Comparison of ENCODE assay signal across 9 cellular contexts in the genomic region with DNA sequence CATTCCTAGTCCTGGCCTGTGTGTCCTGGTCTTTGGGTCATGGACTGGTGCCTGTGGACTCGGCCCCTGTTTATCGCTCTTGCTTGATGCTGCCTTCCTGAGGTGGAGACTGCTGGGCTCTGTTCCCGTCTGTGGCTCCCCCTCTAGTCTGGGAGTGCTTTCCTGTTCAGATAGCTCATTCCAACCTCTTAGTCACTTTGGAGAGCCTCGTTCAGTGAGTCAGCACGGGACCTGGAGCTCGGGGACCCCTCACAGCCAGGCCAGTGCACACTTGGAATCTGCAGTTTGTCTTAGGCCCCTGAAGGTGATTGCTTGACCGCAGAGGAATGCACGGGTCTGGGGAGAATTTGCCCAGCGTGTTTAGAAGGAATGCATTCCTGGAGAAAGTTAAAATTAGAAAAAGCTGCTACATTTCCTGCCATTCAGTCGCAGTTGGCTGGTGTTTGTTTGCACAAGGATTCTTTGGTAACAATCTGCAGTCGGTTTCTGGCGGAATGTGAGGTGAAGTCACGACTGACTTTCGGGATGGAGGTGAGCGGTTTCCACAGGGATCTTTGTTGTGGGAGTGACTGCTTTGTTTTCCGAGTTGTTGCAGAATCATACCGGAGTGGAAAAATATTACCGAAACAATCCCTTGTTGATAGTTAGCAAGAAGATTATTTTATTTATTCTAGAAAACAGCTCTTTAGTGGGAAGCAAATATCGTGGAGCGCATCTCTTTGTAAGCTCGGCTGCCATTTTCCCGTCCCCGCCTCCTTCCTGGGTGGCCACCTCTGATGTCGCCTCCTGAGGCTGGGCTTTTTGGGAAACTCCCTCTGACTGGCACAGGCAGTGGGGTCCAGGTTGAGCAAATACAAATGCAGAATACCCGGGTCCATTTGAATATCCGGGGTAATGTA. TPM values are rescaled to one million over a fixed set of nuclear protein-coding genes. Genes with fewer than 3 reads are reported as not detected.
DNase-seq lines count a peak whose midpoint lies in the region; ATAC-seq and TF ChIP-seq lines count a peak whose summit lies in the region.
"Had no signal": no experiment of that assay in that cellular context is flagged by ENCODE, and none has a peak within 500 bp of the region (broad histone marks: within the 10 kb centered on the region; RNA-seq: fewer than 3 reads in every experiment).

No MANE protein-coding gene starts in this region.

- DNase-seq in DMS153 treated with DMSO at 0.1 percent for 48 hours (lab: John Stamatoyannopoulos, UW; ENCODE audit: unreplicated experiment) = peak; percentile 43
- DNase-seq in DMS153 (lab: John Stamatoyannopoulos, UW) = no peak
- peak; percentile 95 for DNase-seq in mammary epithelial cell
- DNase-seq in left colon = peak in 1 of 2 donors; percentile 65
- peak; percentile 47 for DNase-seq in transverse colon
- no peak for DNase-seq in activated T-cell treated with anti-CD3 and anti-CD28 coated beads, Interleukin-2, amount 50 U/mL, for 72 hours
- DNase-seq in stimulated activated naive B cell treated with anti-CD40 and anti-IgM and Interleukin-4, amounts not matched to agents 10 μg/mL and 1 μg/mL and 100 μg/mL, for 72 hours = no peak
- no peak for DNase-seq in WERI-Rb-1

- BruUV-seq in mammary epithelial cell (replicated peaks; lab: Mats Ljungman, UMichigan) = no TSS peak

- TF ChIP-seq POLR2A in transverse colon (IDR thresholded peaks at IDR 0.05) = no peak

- intact Hi-C loops in mammary epithelial cell (cut with micrococcal nuclease) = loop anchor here (1.0 to 2.0 kb wide), 2 partner anchors 31 to 45 kb away; no protein-coding TSS in a partner anchor
- intact Hi-C loops in left colon (cut with DNase I, micrococcal nuclease) = no loop called here
- intact Hi-C loops in transverse colon (cut with DNase I; ENCODE audit: low total_unique reads) = no loop called here

- CTCF ChIA-PET in mammary epithelial cell (lab: Charles Lee; ENCODE audit: low non-redundant PET) = interaction anchor here (0.5 kb wide), 1 partner anchor 126 kb away, joined by 3 read pairs; no protein-coding TSS in a partner anchor

- no peaks in the 10 kb centered on the region for H3K4me1 Mint-ChIP-seq in activated T-cell treated with anti-CD3 and anti-CD28 coated beads, Interleukin-2, amount 50 U/mL, for 72 hours (ENCODE audit: low read depth)
- peaks cover 16 to 41% of the 10 kb centered on the region in 2 donors for H3K4me1 Mint-ChIP-seq in stimulated activated naive B cell treated with anti-CD40 and anti-IgM and Interleukin-4, amounts not matched to agents 10 μg/mL and 1 μg/mL and 100 μg/mL, for 72 hours

- ATAC-seq in left colon = peak; percentile 35
- ATAC-seq in activated T-cell treated with anti-CD3 and anti-CD28 coated beads, Interleukin-2, amount 50 U/mL, for 72 hours (replicated peaks in 1 of 2) = no peak
- no peak for ATAC-seq in stimulated activated naive B cell treated with anti-CD40 and anti-IgM and Interleukin-4, amounts not matched to agents 10 μg/mL and 1 μg/mL and 100 μg/mL, for 72 hours (replicated peaks)

- H3K36me3 ChIP-seq in mammary epithelial cell (ENCODE audit: insufficient read depth, low read length) = no peaks in the 10 kb centered on the region
- no peaks in the 10 kb centered on the region for H3K36me3 ChIP-seq in transverse colon
- H3K36me3 ChIP-seq in WERI-Rb-1 = peaks cover 43% of the 10 kb centered on the region

- no peaks in the 10 kb centered on the region for H3K27me3 Mint-ChIP-seq in activated T-cell treated with anti-CD3 and anti-CD28 coated beads, Interleukin-2, amount 50 U/mL, for 72 hours (ENCODE audit: low read depth)
- peaks cover 15 to 23% of the 10 kb centered on the region in 2 donors for H3K27me3 Mint-ChIP-seq in stimulated activated naive B cell treated with anti-CD40 and anti-IgM and Interleukin-4, amounts not matched to agents 10 μg/mL and 1 μg/mL and 100 μg/mL, for 72 hours

- H3K4me3 ChIP-seq in mammary epithelial cell (replicated peaks in 1 of 3; ENCODE audit: insufficient read depth in 1 of 3, low read depth in 2 of 3, low read length in 3 of 3) (peak overlapping the region in 2 of 3 experiments; percentile 4 to 15), transverse colon (peak overlapping the region in 1 of 4 donors; percentile 2), WERI-Rb-1 (ENCODE audit: low read depth, low read length) (no peak overlapping the region)

- H3K9me3 ChIP-seq in mammary epithelial cell (replicated peaks; ENCODE audit: insufficient read depth, low read length) (peaks cover 6% of the 10 kb centered on the region), transverse colon (no peaks in the 10 kb centered on the region), WERI-Rb-1 (ENCODE audit: severe bottlenecking) (peaks cover 5% of the 10 kb centered on the region)

- H3K9ac ChIP-seq in mammary epithelial cell (ENCODE audit: insufficient read depth, low read length) = peak overlapping the region; percentile 73

- in situ Hi-C loops in mammary epithelial cell (cut with MboI; ENCODE audit: low sequenced_read_pairs in 2 of 2) = no loop called here
- in situ Hi-C loops in transverse colon (cut with MboI; ENCODE audit: low pct_ligation_motif_present in 1 of 4, low pct_unique_long_range_greater_than_20kb in 1 of 4, low sequenced_read_pairs in 3 of 4) = no loop called here

- peaks cover 51% of the 10 kb centered on the region for H3K4me1 ChIP-seq in mammary epithelial cell (ENCODE audit: insufficient read depth, low read length)
- H3K4me1 ChIP-seq in transverse colon = peaks cover 32 to 63% (median 59%) of the 10 kb centered on the region in 4 donors

- H3K27ac Mint-ChIP-seq in activated T-cell treated with anti-CD3 and anti-CD28 coated beads, Interleukin-2, amount 50 U/mL, for 72 hours = no peak overlapping the region
- H3K27ac Mint-ChIP-seq in stimulated activated naive B cell treated with anti-CD40 and anti-IgM and Interleukin-4, amounts not matched to agents 10 μg/mL and 1 μg/mL and 100 μg/mL, for 72 hours = no peak overlapping the region

- 14% methylated on average over 23 of the region's 26 CpGs for WGBS in mammary epithelial cell (ENCODE audit: low coverage, missing lambda C conversion rate)
- WGBS in transverse colon (ENCODE audit: low coverage in 1 of 2), 2 donors = 29 to 44% methylated on average over 15 to 26 of the region's 26 CpGs

- no peaks in the 10 kb centered on the region for H3K9me3 Mint-ChIP-seq in activated T-cell treated with anti-CD3 and anti-CD28 coated beads, Interleukin-2, amount 50 U/mL, for 72 hours
- H3K9me3 Mint-ChIP-seq in stimulated activated naive B cell treated with anti-CD40 and anti-IgM and Interleukin-4, amounts not matched to agents 10 μg/mL and 1 μg/mL and 100 μg/mL, for 72 hours = peaks cover 0 to 6% of the 10 kb centered on the region in 2 donors

- H3K36me3 Mint-ChIP-seq in activated T-cell treated with anti-CD3 and anti-CD28 coated beads, Interleukin-2, amount 50 U/mL, for 72 hours (ENCODE audit: insufficient read depth in 2 of 2) = no peaks in the 10 kb centered on the region
- H3K36me3 Mint-ChIP-seq in stimulated activated naive B cell treated with anti-CD40 and anti-IgM and Interleukin-4, amounts not matched to agents 10 μg/mL and 1 μg/mL and 100 μg/mL, for 72 hours = peaks cover 9 to 12% of the 10 kb centered on the region in 2 donors

- H2AFZ ChIP-seq in mammary epithelial cell (ENCODE audit: low read depth, low read length) = no peak overlapping the region

- H3K4me2 ChIP-seq in mammary epithelial cell (ENCODE audit: insufficient read depth, low read depth, low read length) = peak overlapping the region; percentile 68

- H3K79me2 ChIP-seq in mammary epithelial cell (ENCODE audit: insufficient read depth, low read length) = peaks cover 93% of the 10 kb centered on the region

- dilution Hi-C loops in mammary epithelial cell (cut with HindIII; ENCODE audit: low sequenced_read_pairs) = no loop called here

- H3K27ac ChIP-seq in mammary epithelial cell (ENCODE audit: insufficient read depth, low read depth, low read length) = peak overlapping the region; percentile 95
- peak overlapping the region; percentile 64 to 86 (median 70) for H3K27ac ChIP-seq in transverse colon
- no peak overlapping the region for H3K27ac ChIP-seq in WERI-Rb-1
- H3K27ac ChIP-seq: 22Rv1 had no signal

- H3K4me3 Mint-ChIP-seq in activated T-cell treated with anti-CD3 and anti-CD28 coated beads, Interleukin-2, amount 50 U/mL, for 72 hours = no peak overlapping the region
- no peak overlapping the region for H3K4me3 Mint-ChIP-seq in stimulated activated naive B cell treated with anti-CD40 and anti-IgM and Interleukin-4, amounts not matched to agents 10 μg/mL and 1 μg/mL and 100 μg/mL, for 72 hours

- H3K27me3 ChIP-seq in mammary epithelial cell (ENCODE audit: insufficient read depth, low read length) = no peaks in the 10 kb centered on the region
- no peaks in the 10 kb centered on the region for H3K27me3 ChIP-seq in transverse colon
- H3K27me3 ChIP-seq in WERI-Rb-1 (ENCODE audit: insufficient read depth, low read depth, severe bottlenecking) = no peaks in the 10 kb centered on the region

- no peak for TF ChIP-seq EP300 in transverse colon (IDR thresholded peaks at IDR 0.05; ENCODE audit: low read depth)

- TF ChIP-seq CTCF in mammary epithelial cell (conservative IDR thresholded peaks at IDR 0.05 in 1 of 2, IDR thresholded peaks at IDR 0.05 in 1 of 2; ENCODE audit: extremely low read depth in 1 of 2, insufficient read depth in 1 of 2, low read depth in 1 of 2, low read length in 2 of 2) = peak in 1 of 2 donors; percentile 17
- no peak for TF ChIP-seq CTCF in transverse colon (IDR thresholded peaks at IDR 0.05)
- no peak for TF ChIP-seq CTCF in WERI-Rb-1 (IDR thresholded peaks at IDR 0.05; ENCODE audit: low read depth, low read length)

- peaks cover 3% of the 10 kb centered on the region for H4K20me1 ChIP-seq in mammary epithelial cell (ENCODE audit: insufficient read depth, low read length)

RNA-seq across cellular contexts. Expression of a gene that starts 29.6 kb away (rescaled TPM):
- total RNA-seq in mammary epithelial cell (10 to 100 TPM; 54.6 to 63.0 TPM), left colon (10 to 100 TPM; 26.0 to 41.8 TPM), transverse colon (10 to 100 TPM in 3 of 4 donors, 1 to 10 TPM in 1; 7.5 to 24.9 (median 19.5) TPM)
- 36.8 TPM for polyA plus RNA-seq in mammary epithelial cell
- polyA minus RNA-seq in mammary epithelial cell = 66.1 TPM
- 1 to 10 TPM; 1.5 to 1.6 TPM for total RNA-seq in activated T-cell treated with anti-CD3 and anti-CD28 coated beads, Interleukin-2, amount 50 U/mL, for 72 hours

Comparison
In these comparisons a context has a peak if more than half of its experiments do, and no peak if none do; other contexts are left out.
1. DNase-seq: peak in DMS153 treated with DMSO at 0.1 percent for 48 hours (single experiment), mammary epithelial cell (single experiment) and transverse colon (single experiment); none in DMS153 (single experiment), activated T-cell treated with anti-CD3 and anti-CD28 coated beads, Interleukin-2, amount 50 U/mL, for 72 hours (0 of 2), stimulated activated naive B cell treated with anti-CD40 and anti-IgM and Interleukin-4, amounts not matched to agents 10 μg/mL and 1 μg/mL and 100 μg/mL, for 72 hours (single experiment) and WERI-Rb-1 (single experiment).